Comparison of ENCODE assay signal across 37 cellular contexts in genomic region chr16:7526736-7527135, GRCh38.
"Had no signal": no experiment of that assay in that cellular context is flagged by ENCODE, and none has a peak within 500 bp of the region (broad histone marks: within the 10 kb centered on the region; RNA-seq: fewer than 3 reads in every experiment).

No MANE protein-coding gene starts in this region.

- H3K9me3 ChIP-seq: adrenal gland, ascending aorta, body of pancreas, breast epithelium had no signal

- H3K27me3 ChIP-seq: adrenal gland, ascending aorta, body of pancreas, brain microvascular endothelial cell, breast epithelium, cardiac muscle cell had no signal

- H3K9me3 Mint-ChIP-seq: activated naive CD4-positive, alpha-beta T cell treated with anti-CD3 and anti-CD28 coated beads, Interleukin-2, amount 50 U/mL, for 24 hours; brain had no signal

- H3K27me3 Mint-ChIP-seq: activated naive CD4-positive, alpha-beta T cell treated with anti-CD3 and anti-CD28 coated beads, Interleukin-2, amount 50 U/mL, for 24 hours; activated naive CD8-positive, alpha-beta T cell; activated naive CD8-positive, alpha-beta T cell treated with anti-CD3 and anti-CD28 coated beads for 36 hours; activated naive CD8-positive, alpha-beta T cell treated with anti-CD3 and anti-CD28 coated beads, Interleukin-2, amount 10 ng/mL, durations not matched to agents 7 days and 5 days; activated naive CD8-positive, alpha-beta T cell treated with anti-CD3 and anti-CD28 coated beads, Interleukin-2, amount 50 U/mL, for 24 hours; activated T-cell treated with anti-CD3 and anti-CD28 coated beads, Interleukin-2, amount 50 U/mL, for 24 hours; activated T-helper 17 cell treated with anti-CD3 and anti-CD28 coated beads, Interleukin-2, amount 50 U/mL, for 72 hours; central memory CD8-positive, alpha-beta T cell had no signal

- H3K4me1 Mint-ChIP-seq: activated naive CD4-positive, alpha-beta T cell treated with anti-CD3 and anti-CD28 coated beads, Interleukin-2, amount 50 U/mL, for 24 hours; activated naive CD8-positive, alpha-beta T cell treated with anti-CD3 and anti-CD28 coated beads for 36 hours; activated naive CD8-positive, alpha-beta T cell treated with anti-CD3 and anti-CD28 coated beads, Interleukin-2, amount 10 ng/mL, durations not matched to agents 7 days and 5 days; activated naive CD8-positive, alpha-beta T cell treated with anti-CD3 and anti-CD28 coated beads, Interleukin-2, amount 50 U/mL, for 24 hours; activated T-helper 17 cell treated with anti-CD3 and anti-CD28 coated beads, Interleukin-2, amount 50 U/mL, for 72 hours; central memory CD8-positive, alpha-beta T cell had no signal

- H3K27ac ChIP-seq: adrenal gland, ascending aorta, body of pancreas, brain microvascular endothelial cell, breast epithelium, cardiac muscle cell had no signal

- H3K4me1 ChIP-seq: adrenal gland, ascending aorta, body of pancreas, breast epithelium had no signal

- H3K36me3 ChIP-seq: adrenal gland, ascending aorta, brain microvascular endothelial cell, breast epithelium, cardiac muscle cell had no signal

- H3K4me3 Mint-ChIP-seq: activated naive CD4-positive, alpha-beta T cell treated with anti-CD3 and anti-CD28 coated beads for 36 hours; activated naive CD4-positive, alpha-beta T cell treated with anti-CD3 and anti-CD28 coated beads, Interleukin-2, amount 50 U/mL, for 24 hours; activated naive CD8-positive, alpha-beta T cell; activated naive CD8-positive, alpha-beta T cell treated with anti-CD3 and anti-CD28 coated beads for 36 hours; activated naive CD8-positive, alpha-beta T cell treated with anti-CD3 and anti-CD28 coated beads, Interleukin-2, amount 10 ng/mL, durations not matched to agents 7 days and 5 days; activated naive CD8-positive, alpha-beta T cell treated with anti-CD3 and anti-CD28 coated beads, Interleukin-2, amount 50 U/mL, for 24 hours; activated T-cell treated with anti-CD3 and anti-CD28 coated beads, Interleukin-2, amount 50 U/mL, for 24 hours; activated T-cell treated with anti-CD3 and anti-CD28 coated beads, Interleukin-2, amount 50 U/mL, for 4 hours; activated T-cell treated with anti-CD3 and anti-CD28 coated beads, Interleukin-2, amount 50 U/mL, for 72 hours; activated T-helper 1 cell treated with anti-CD3 and anti-CD28 coated beads, Interleukin-12 subunit alpha, Interleukin-12 subunit beta, Interleukin-2, Interleukin-4 antibody, amounts not matched to agents 30 ng/mL and 10 ng/mL and 1 ng/mL, durations not matched to agents 14 hours and 24 hours and 36 hours; activated T-helper 17 cell treated with anti-CD3 and anti-CD28 coated beads, Interleukin-2, amount 50 U/mL, for 72 hours; brain; central memory CD8-positive, alpha-beta T cell had no signal

- H3K27ac Mint-ChIP-seq: activated naive CD4-positive, alpha-beta T cell treated with anti-CD3 and anti-CD28 coated beads for 36 hours; activated naive CD4-positive, alpha-beta T cell treated with anti-CD3 and anti-CD28 coated beads, Interleukin-2, amount 50 U/mL, for 24 hours; activated naive CD4-positive, alpha-beta T cell treated with anti-CD3 and anti-CD28 coated beads, Interleukin-2, amount 50 U/mL, for 72 hours; activated naive CD8-positive, alpha-beta T cell; activated naive CD8-positive, alpha-beta T cell treated with anti-CD3 and anti-CD28 coated beads for 36 hours; activated naive CD8-positive, alpha-beta T cell treated with anti-CD3 and anti-CD28 coated beads, Interleukin-2, amount 10 ng/mL, durations not matched to agents 7 days and 5 days; activated naive CD8-positive, alpha-beta T cell treated with anti-CD3 and anti-CD28 coated beads, Interleukin-2, amount 50 U/mL, for 24 hours; activated T-cell treated with anti-CD3 and anti-CD28 coated beads, Interleukin-2, amount 50 U/mL, for 24 hours; activated T-cell treated with anti-CD3 and anti-CD28 coated beads, Interleukin-2, amount 50 U/mL, for 72 hours; activated T-helper 1 cell treated with anti-CD3 and anti-CD28 coated beads, Interleukin-12 subunit alpha, Interleukin-12 subunit beta, Interleukin-2, Interleukin-4 antibody, amounts not matched to agents 30 ng/mL and 10 ng/mL and 1 ng/mL, durations not matched to agents 14 hours and 24 hours and 36 hours; activated T-helper 17 cell treated with anti-CD3 and anti-CD28 coated beads, Interleukin-2, amount 50 U/mL, for 72 hours; activated T-helper 2 cell treated with anti-CD3 and anti-CD28 coated beads, Interferon-gamma antibody, Interleukin-2, Interleukin-4, amounts not matched to agents 10 μg/mL and 5 μg/mL and 100 μg/mL, durations not matched to agents 14 hours and 24 hours and 36 hours; brain had no signal

- H3K36me3 Mint-ChIP-seq: activated naive CD4-positive, alpha-beta T cell treated with anti-CD3 and anti-CD28 coated beads, Interleukin-2, amount 50 U/mL, for 24 hours; activated naive CD8-positive, alpha-beta T cell; activated naive CD8-positive, alpha-beta T cell treated with anti-CD3 and anti-CD28 coated beads for 36 hours; activated naive CD8-positive, alpha-beta T cell treated with anti-CD3 and anti-CD28 coated beads, Interleukin-2, amount 10 ng/mL, durations not matched to agents 7 days and 5 days; brain had no signal

- H3K4me3 ChIP-seq: adrenal gland, ascending aorta, body of pancreas, breast epithelium, cardiac muscle cell had no signal

- DNase-seq: activated effector memory CD4-positive, alpha-beta T cell treated with anti-CD3 and anti-CD28 coated beads, Interleukin-2, amount 50 U/mL, for 16 hours; activated effector memory CD4-positive, alpha-beta T cell treated with Interleukin-2 at 50 U/mL for 16 hours; activated gamma-delta T cell; activated gamma-delta T cell treated with Interleukin-2 at 50 U/mL for 16 hours; activated naive CD4-positive, alpha-beta T cell; activated naive CD4-positive, alpha-beta T cell treated with anti-CD3 and anti-CD28 coated beads for 36 hours; activated naive CD4-positive, alpha-beta T cell treated with anti-CD3 and anti-CD28 coated beads, Interleukin-2, amount 50 U/mL, for 16 hours; activated naive CD4-positive, alpha-beta T cell treated with Interleukin-2 at 50 U/mL for 16 hours; activated naive CD8-positive, alpha-beta T cell treated with anti-CD3 and anti-CD28 coated beads for 36 hours; activated naive CD8-positive, alpha-beta T cell treated with anti-CD3 and anti-CD28 coated beads, Interleukin-2, amount 10 ng/mL, durations not matched to agents 7 days and 5 days; activated naive CD8-positive, alpha-beta T cell treated with anti-CD3 and anti-CD28 coated beads, Interleukin-2, amount 50 U/mL, for 24 hours; activated T-cell treated with anti-CD3 and anti-CD28 coated beads, Interleukin-2, amount 50 U/mL, for 1 hour; activated T-cell treated with anti-CD3 and anti-CD28 coated beads, Interleukin-2, amount 50 U/mL, for 24 hours; activated T-cell treated with anti-CD3 and anti-CD28 coated beads, Interleukin-2, amount 50 U/mL, for 4 hours; activated T-cell treated with anti-CD3 and anti-CD28 coated beads, Interleukin-2, amount 50 U/mL, for 48 hours; activated T-cell treated with anti-CD3 and anti-CD28 coated beads, Interleukin-2, amount 50 U/mL, for 72 hours; adrenal gland; amniotic stem cell; amygdala; anterior cingulate cortex; aorta; body of pancreas; brain microvascular endothelial cell; caudate nucleus; central memory CD4-positive, alpha-beta T cell; cerebellar nuclear complex had no signal
